Comparison of ENCODE assay signal across 10 cellular contexts in genomic region chr19:37114001-37114400, GRCh38. TPM values are rescaled to one million over a fixed set of nuclear protein-coding genes. Genes with fewer than 3 reads are reported as not detected.
A peak's percentile ranks its signal among the peaks of the same experiment; 100 is the strongest.
DNase-seq lines count a peak whose midpoint lies in the region; ATAC-seq and TF ChIP-seq lines count a peak whose summit lies in the region.
"Had no signal": no experiment of that assay in that cellular context is flagged by ENCODE, and none has a peak within 500 bp of the region (broad histone marks: within the 10 kb centered on the region; RNA-seq: fewer than 3 reads in every experiment).

No MANE protein-coding gene starts in this region.

- no peaks in the 10 kb centered on the region for H4K20me1 ChIP-seq in GM23338 (replicated peaks; ENCODE audit: insufficient read depth)
- no peaks in the 10 kb centered on the region for H4K20me1 ChIP-seq in PC-3 (ENCODE audit: low read length)

- H3K27ac Mint-ChIP-seq in GM23338: no peak overlapping the region

- intact Hi-C loops in PC-3 (cut with micrococcal nuclease): no loop called here

- no peaks in the 10 kb centered on the region for H3K4me1 ChIP-seq in BE2C
- H3K4me1 ChIP-seq in GM23338 (ENCODE audit: insufficient read depth): no peaks in the 10 kb centered on the region
- H3K4me1 ChIP-seq in PC-3 (ENCODE audit: insufficient read depth, low read length): no peaks in the 10 kb centered on the region

- H3K9me2 ChIP-seq in GM23338 (ENCODE audit: insufficient read depth) (no peaks in the 10 kb centered on the region), PC-3 (replicated peaks; ENCODE audit: low read length) (no peaks in the 10 kb centered on the region)

- H2AFZ ChIP-seq in GM23338: no peak overlapping the region
- no peak overlapping the region for H2AFZ ChIP-seq in PC-3 (ENCODE audit: low read length)

- no peak overlapping the region for H3K4me3 Mint-ChIP-seq in GM23338

- H3K9ac ChIP-seq in PC-3 (ENCODE audit: low read length): no peak overlapping the region

- BruUV-seq in PC-3 (replicated peaks; lab: Mats Ljungman, UMichigan): no TSS peak

- DNase-seq in BE2C (peak; percentile 13), GM23338 (ENCODE audit: low spot score) (peak; percentile 58), SK-MEL-5 (ENCODE audit: low read depth, low spot score) (peak; percentile 7), iPS-NIHi7 (ENCODE audit: extremely low spot score) (peak; percentile 15), PC-3 (no peak)
- DNase-seq in activated CD4-positive, alpha-beta T cell treated with anti-CD3 and anti-CD28 coated beads, Interleukin-2, amount 50 U/mL, for 48 hours: no peak
- DNase-seq: foreskin fibroblast, NCI-H2107 had no signal

- H3F3A ChIP-seq in GM23338 (replicated peaks; ENCODE audit: low read depth) (no peaks in the 10 kb centered on the region), PC-3 (ENCODE audit: low read length, unreplicated experiment) (no peaks in the 10 kb centered on the region)

- TF ChIP-seq CTCF in BE2C (IDR thresholded peaks at IDR 0.05; ENCODE audit: low read depth, low read length) (peak; percentile 47), GM23338 (conservative IDR thresholded peaks at IDR 0.05; ENCODE audit: low read depth in 2 of 2) (peak; percentile 64 to 65), PC-3 (conservative IDR thresholded peaks at IDR 0.05; ENCODE audit: low read depth, low read length) (no peak)

- in situ Hi-C loops in SK-MEL-5 (cut with HindIII; ENCODE audit: low pct_unique_long_range_greater_than_20kb, low sequenced_read_pairs): no loop called here

- POLR2A ChIA-PET in PC-3 (lab: Charles Lee; ENCODE audit: unreplicated experiment): no interaction called here

- no peaks in the 10 kb centered on the region for H3K4me1 Mint-ChIP-seq in GM23338

- CTCF ChIA-PET in PC-3 (lab: Charles Lee): no interaction called here

- no peak overlapping the region for H3K27ac ChIP-seq in GM23338 (ENCODE audit: low read depth)
- H3K27ac ChIP-seq in PC-3 (ENCODE audit: low read length): no peak overlapping the region

- ATAC-seq in GM23338 (no peak), PC-3 (no peak), GM21717 (IDR thresholded peaks at IDR 0.05; ENCODE audit: unreplicated experiment) (no peak), GM21529 (IDR thresholded peaks at IDR 0.05; ENCODE audit: unreplicated experiment) (no peak)

- no peak overlapping the region for H3K4me2 ChIP-seq in GM23338
- H3K4me2 ChIP-seq in PC-3 (ENCODE audit: low read length): no peak overlapping the region

- H3K9me3 ChIP-seq in BE2C (peaks cover 9% of the 10 kb centered on the region; the same call in 1 of the 2 replicates), PC-3 (ENCODE audit: low read length) (peaks cover 8% of the 10 kb centered on the region; the same call in 1 of the 2 replicates)

- H3K4me3 ChIP-seq in BE2C (ENCODE audit: low read depth, low read length) (no peak overlapping the region), GM23338 (no peak overlapping the region), PC-3 (ENCODE audit: low read length) (no peak overlapping the region)

- H3K36me3 ChIP-seq in BE2C: no peaks in the 10 kb centered on the region
- peaks cover 21% of the 10 kb centered on the region for H3K36me3 ChIP-seq in GM23338 (ENCODE audit: insufficient read depth)
- peaks cover 23% of the 10 kb centered on the region for H3K36me3 ChIP-seq in PC-3 (ENCODE audit: low read depth, low read length)

- H3K9me3 Mint-ChIP-seq in GM23338: peaks cover 97% of the 10 kb centered on the region

- H3K27me3 ChIP-seq in BE2C (no peaks in the 10 kb centered on the region), GM23338 (ENCODE audit: insufficient read depth) (no peaks in the 10 kb centered on the region), PC-3 (ENCODE audit: low read length) (no peaks in the 10 kb centered on the region)

- no peaks in the 10 kb centered on the region for H3K79me2 ChIP-seq in GM23338 (replicated peaks; ENCODE audit: insufficient read depth)
- no peaks in the 10 kb centered on the region for H3K79me2 ChIP-seq in PC-3 (ENCODE audit: low read length)

- H3K36me3 Mint-ChIP-seq in GM23338 (ENCODE audit: low read depth): peaks cover 91% of the 10 kb centered on the region

- no peaks in the 10 kb centered on the region for H3K27me3 Mint-ChIP-seq in GM23338 (ENCODE audit: insufficient read depth, low read depth, poor library complexity)

TF ChIP-seq in GM23338, 12 proteins besides CTCF, POLR2A, EP300 and RAD21 (continues in another document):
- no peak for TF ChIP-seq EZH2 (IDR thresholded peaks at IDR 0.05; ENCODE audit: low read depth, unreplicated experiment)
- no peak for TF ChIP-seq ZNF331 (CRISPR knock-in tag; IDR thresholded peaks at IDR 0.05; ENCODE audit: low read depth)
- TF ChIP-seq REST (IDR thresholded peaks at IDR 0.05; ENCODE audit: unreplicated experiment): no peak
- TF ChIP-seq STAT1 (IDR thresholded peaks at IDR 0.05; ENCODE audit: unreplicated experiment): no peak
- no peak for TF ChIP-seq ZNF114 (CRISPR knock-in tag; IDR thresholded peaks at IDR 0.05)
- TF ChIP-seq POLR2AphosphoS5 (IDR thresholded peaks at IDR 0.05; ENCODE audit: low read depth): no peak

RNA-seq across cellular contexts. Expression of gene ZNF420, which starts 35.8 kb away (rescaled TPM):
- polyA plus RNA-seq in BE2C (2012; ENCODE audit: insufficient read depth, insufficient read length, low read depth): 20.9 TPM
- 7.0 and 10.0 TPM in 2 replicates for total RNA-seq in GM23338 (2014; rRNA removed; shearing (Covaris generic))
- polyA plus RNA-seq in GM23338 (2016; fragmentation: Nextera tagmentation; extraction: Ambion mirVana): 6.7 and 8.4 TPM in 2 replicates
- 8.1 and 8.2 TPM in 2 replicates for total RNA-seq in SK-MEL-5 (2014; rRNA removed; shearing (Covaris generic))
- 3.1 TPM in 2 replicates for polyA plus RNA-seq in SK-MEL-5 (2015; cell fraction: cytosol; rRNA removed)
- polyA plus RNA-seq in SK-MEL-5 (2015; cell fraction: nucleus; rRNA removed): 3.1 and 6.9 TPM in 2 replicates
- 2.3 and 3.8 TPM in 2 replicates for total RNA-seq in PC-3 (2014; rRNA removed)

RNA-seq across cellular contexts. Expression of gene ZNF585A, which starts 58.5 kb away (rescaled TPM):
- 3.5 TPM for polyA plus RNA-seq in BE2C (2012; ENCODE audit: insufficient read depth, insufficient read length, low read depth)
- total RNA-seq in GM23338 (2014; rRNA removed; shearing (Covaris generic)): 9.8 and 14.7 TPM in 2 replicates
- 35.7 and 36.5 TPM in 2 replicates for polyA plus RNA-seq in GM23338 (2016; fragmentation: Nextera tagmentation; extraction: Ambion mirVana)
- 13.9 and 15.5 TPM in 2 replicates for total RNA-seq in SK-MEL-5 (2014; rRNA removed; shearing (Covaris generic))
- 6.6 and 13.2 TPM in 2 replicates for polyA plus RNA-seq in SK-MEL-5 (2015; cell fraction: cytosol; rRNA removed)
- 5.9 and 7.4 TPM in 2 replicates for polyA plus RNA-seq in SK-MEL-5 (2015; cell fraction: nucleus; rRNA removed)
- total RNA-seq in PC-3 (2014; rRNA removed): 0.29 TPM in 1 of 2 replicates, not detected in the other

Comparison
In these comparisons a context has a peak if more than half of its experiments do, and no peak if none do; other contexts are left out.
1. DNase-seq: peak in BE2C (single experiment), GM23338 (single experiment), SK-MEL-5 (single experiment) and iPS-NIHi7 (single experiment); none in PC-3 (single experiment) and activated CD4-positive, alpha-beta T cell treated with anti-CD3 and anti-CD28 coated beads, Interleukin-2, amount 50 U/mL, for 48 hours (0 of 2).